ENCODE assay signal across 15 cellular contexts in the genomic region with DNA sequence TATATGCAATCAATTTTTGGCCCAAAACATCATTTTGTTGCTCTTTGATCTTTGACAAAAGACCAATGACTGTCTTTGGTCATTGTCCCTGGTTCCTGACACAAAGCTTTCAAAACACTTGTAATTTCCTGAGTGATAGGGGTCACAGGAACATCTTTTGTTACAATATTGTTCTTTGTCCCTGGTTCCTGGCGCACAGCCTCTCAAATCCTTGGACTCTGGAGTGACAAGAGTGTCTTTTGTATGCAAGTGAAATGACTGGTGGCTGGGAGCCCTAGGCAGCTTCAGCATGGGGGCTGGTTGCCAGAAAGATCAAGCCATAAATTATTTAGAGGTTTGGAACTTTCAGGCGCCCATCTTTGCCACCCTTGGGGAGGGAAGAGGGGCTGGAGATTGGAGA.
"Had no signal": no experiment of that assay in that cellular context is flagged by ENCODE, and none has a peak within 500 bp of the region (broad histone marks: within the 10 kb centered on the region; RNA-seq: fewer than 3 reads in every experiment).

No MANE protein-coding gene starts in this region.

- H3K4me1 ChIP-seq: colonic mucosa, stomach, tibial nerve, uterus had no signal

- H3K27me3 ChIP-seq: colonic mucosa, stomach, tibial nerve, uterus had no signal

- H3K4me3 ChIP-seq: colonic mucosa, stomach, tibial nerve, uterus had no signal

- DNase-seq: activated CD4-positive, CD25-positive, alpha-beta regulatory T cell treated with anti-CD3 and anti-CD28 coated beads, Interleukin-2, amount 50 U/mL, for 72 hours; activated naive CD4-positive, alpha-beta T cell treated with Interleukin-2 at 50 U/mL for 16 hours; activated T-cell treated with anti-CD3 and anti-CD28 coated beads for 4 hours; colonic mucosa; kidney glomerular epithelial cell; left ventricle myocardium superior; mesenchymal stem cell; stimulated activated CD4-positive, alpha-beta T cell treated with anti-CD3 and anti-CD28 coated beads, Interleukin-1b, Interleukin-23, amount 100 ng/mL, for 48 hours; stomach; T-cell; T-helper 9 cell; uterus had no signal

- H3K27ac Mint-ChIP-seq: natural killer cell treated with Interleukin-12 subunit alpha and Interleukin-12 subunit beta and Interleukin-15 and Interleukin-18, amount 100 ng/mL, for 72 hours; T-cell had no signal

- H3K36me3 ChIP-seq: colonic mucosa, stomach, tibial nerve, uterus had no signal

- ATAC-seq: esophagus mucosa; left ventricle myocardium superior; natural killer cell treated with Interleukin-12 subunit alpha and Interleukin-12 subunit beta and Interleukin-15 and Interleukin-18, amount 100 ng/mL, for 72 hours; T-cell had no signal

- H3K4me3 Mint-ChIP-seq: natural killer cell treated with Interleukin-12 subunit alpha and Interleukin-12 subunit beta and Interleukin-15 and Interleukin-18, amount 100 ng/mL, for 72 hours; T-cell had no signal

- H3K27ac ChIP-seq: colonic mucosa, stomach, tibial nerve, uterus had no signal

- H3K9me3 ChIP-seq: colonic mucosa had no signal

- H3K4me1 Mint-ChIP-seq: T-cell had no signal
